In genomic region chr15:72231066-72231846, GRCh38 we compare ENCODE assay signal across 8 cellular contexts. TPM values are rescaled to one million over a fixed set of nuclear protein-coding genes. Genes with fewer than 3 reads are reported as not detected.
A peak's percentile ranks its signal among the peaks of the same experiment; 100 is the strongest.
DNase-seq lines count a peak whose midpoint lies in the region; TF ChIP-seq lines count a peak whose summit lies in the region.

Gene PKM, minus strand, starts transcription at chr15:72231190. Its CDS starts 12,093 bp downstream, at chr15:72219097.

- peaks cover 23% of the 10 kb centered on the region for H3K36me3 Mint-ChIP-seq in HFFc6 (ENCODE audit: low read depth)

- H4K20me1 ChIP-seq in SK-N-SH (ENCODE audit: insufficient read depth), result peaks cover 33% of the 10 kb centered on the region

- CTCF ChIA-PET in SK-N-SH (lab: Yijun Ruan, JAX), result interaction anchor here (1.0 to 3.5 kb wide), 5 partner anchors 10 to 487 kb away, joined by 3 to 23 read pairs (median 4); no protein-coding TSS in a partner anchor

- H3K27ac ChIP-seq in SK-N-SH (ENCODE audit: low read depth in 2 of 2, low read length in 1 of 2) (peak within 1 kb of the TSS; percentile 89 to 96), substantia nigra (ENCODE audit: low read depth, low read length, poor library complexity, severe bottlenecking) (peak within 1 kb of the TSS; percentile 87)

- H3K27me3 Mint-ChIP-seq in HFFc6 (ENCODE audit: insufficient read depth), result peaks cover 9% of the 10 kb centered on the region

- peak within 1 kb of the TSS; percentile 93 for H3K4me2 ChIP-seq in SK-N-SH

- no peaks in the 10 kb centered on the region for H3K27me3 ChIP-seq in SK-N-SH (ENCODE audit: insufficient read depth)

- no peaks in the 10 kb centered on the region for H3K9me2 ChIP-seq in SK-N-SH

- no peak within 1 kb of the TSS; the same call in 1 of the 2 replicates for H2AFZ ChIP-seq in SK-N-SH (ENCODE audit: low read depth)

- TF ChIP-seq CTCF in HFFc6 (IDR thresholded peaks at IDR 0.05) (no peak), SK-N-SH (IDR thresholded peaks at IDR 0.05) (no peak)

- H3F3A ChIP-seq in SK-N-SH (replicated peaks; ENCODE audit: insufficient read depth), result peaks cover 50% of the 10 kb centered on the region

- H3K4me3 Mint-ChIP-seq in HFFc6, result peak within 1 kb of the TSS; percentile 100

- peak within 1 kb of the TSS; percentile 88 to 90 for H3K4me3 ChIP-seq in SK-N-SH (ENCODE audit: low read depth in 2 of 2, low read length in 1 of 2)

- peaks cover 58% of the 10 kb centered on the region for H3K4me1 Mint-ChIP-seq in HFFc6 (ENCODE audit: low read depth)

- H3K79me2 ChIP-seq in SK-N-SH (ENCODE audit: insufficient read depth), result peaks cover 76% of the 10 kb centered on the region

- H3K27ac Mint-ChIP-seq in HFFc6, result peak within 1 kb of the TSS; percentile 98

- POLR2A ChIA-PET in SK-N-SH (lab: Yijun Ruan, JAX), result interaction anchor here (1.0 to 3.3 kb wide), 9 partner anchors 8 to 89 kb away, joined by 3 to 28 read pairs (median 6); partner anchors contain the start of genes CELF6 and GRAMD2A

- H3K4me1 ChIP-seq in SK-N-SH (ENCODE audit: control insufficient read depth in 1 of 2, insufficient read depth in 2 of 2, low read depth in 1 of 2, low read length in 1 of 2), result peaks cover 18 to 35% of the 10 kb centered on the region in 2 experiments; a peak in 3 of 4 replicates

- H3K9me3 Mint-ChIP-seq in HFFc6, result no peaks in the 10 kb centered on the region

- peaks cover 0 to 7% of the 10 kb centered on the region in 2 experiments for H3K36me3 ChIP-seq in SK-N-SH (replicated peaks in 1 of 2; ENCODE audit: control insufficient read depth in 1 of 2, insufficient read depth in 2 of 2, low read length in 1 of 2)

- H3K9me3 ChIP-seq in SK-N-SH, result no peaks in the 10 kb centered on the region

- 0% methylated on average over 41 of the region's 70 CpGs for WGBS in SK-N-SH (ENCODE audit: low lambda C conversion rate)

- DNase-seq in GM03348 (ENCODE audit: low spot score), result peak; percentile 97
- peak; percentile 99 for DNase-seq in HFFc6
- peak; percentile 81 for DNase-seq in NCI-H1092 (lab: John Stamatoyannopoulos, UW)
- DNase-seq in SK-N-SH, result peak; percentile 96
- peak; percentile 97 for DNase-seq in activated naive CD4-positive, alpha-beta T cell treated with anti-CD3 and anti-CD28 coated beads, Interleukin-2, amount 50 U/mL, for 16 hours
- DNase-seq in germinal center (ENCODE audit: low spot score), result peak; percentile 94
- peak; percentile 87 for DNase-seq in non-pigmented ciliary epithelial cell (ENCODE audit: low read depth)
- peak; percentile 44 to 98 (median 80) for DNase-seq in substantia nigra (lab: John Stamatoyannopoulos, UW)

- TF ChIP-seq RAD21 in SK-N-SH (IDR thresholded peaks at IDR 0.05; ENCODE audit: low read length), result no peak

- peak within 1 kb of the TSS; percentile 96 for H3K9ac ChIP-seq in SK-N-SH

- TF ChIP-seq EP300 in SK-N-SH (IDR thresholded peaks at IDR 0.05; ENCODE audit: borderline replicate concordance in 1 of 2, low read depth in 1 of 2, low read length in 1 of 2), result peak; percentile 2 to 56; a peak in 1 of 4 replicates

TF ChIP-seq in SK-N-SH, 30 proteins besides CTCF, POLR2A, EP300 and RAD21 (continues in another document):
- peak; percentile 49; the same call in 1 of the 2 replicates for TF ChIP-seq ELF1 (IDR thresholded peaks at IDR 0.05)
- TF ChIP-seq GABPA (IDR thresholded peaks at IDR 0.05; ENCODE audit: low read depth), result peak; percentile 29; the same call in 1 of the 2 replicates
- TF ChIP-seq TAF1 (IDR thresholded peaks at IDR 0.05; ENCODE audit: borderline replicate concordance, low read depth, low read length), result peak; percentile 99
- peak; percentile 41; the same call in 1 of the 2 replicates for TF ChIP-seq NRF1 (IDR thresholded peaks at IDR 0.05; ENCODE audit: low read depth, low read length)
- TF ChIP-seq, protein P1, sequence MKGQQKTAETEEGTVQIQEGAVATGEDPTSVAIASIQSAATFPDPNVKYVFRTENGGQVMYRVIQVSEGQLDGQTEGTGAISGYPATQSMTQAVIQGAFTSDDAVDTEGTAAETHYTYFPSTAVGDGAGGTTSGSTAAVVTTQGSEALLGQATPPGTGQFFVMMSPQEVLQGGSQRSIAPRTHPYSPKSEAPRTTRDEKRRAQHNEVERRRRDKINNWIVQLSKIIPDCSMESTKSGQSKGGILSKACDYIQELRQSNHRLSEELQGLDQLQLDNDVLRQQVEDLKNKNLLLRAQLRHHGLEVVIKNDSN (IDR thresholded peaks at IDR 0.05; ENCODE audit: borderline replicate concordance, low read depth), result peak; percentile 12; the same call in 1 of the 2 replicates
- no peak for TF ChIP-seq IRF3 (IDR thresholded peaks at IDR 0.05; ENCODE audit: low read depth, low read length)
- no peak for TF ChIP-seq YY1 (IDR thresholded peaks at IDR 0.05; ENCODE audit: low read depth)
- TF ChIP-seq NFIC (IDR thresholded peaks at IDR 0.05; ENCODE audit: borderline replicate concordance), result peak; percentile 72; the same call in 1 of the 2 replicates
- TF ChIP-seq, protein P2, sequence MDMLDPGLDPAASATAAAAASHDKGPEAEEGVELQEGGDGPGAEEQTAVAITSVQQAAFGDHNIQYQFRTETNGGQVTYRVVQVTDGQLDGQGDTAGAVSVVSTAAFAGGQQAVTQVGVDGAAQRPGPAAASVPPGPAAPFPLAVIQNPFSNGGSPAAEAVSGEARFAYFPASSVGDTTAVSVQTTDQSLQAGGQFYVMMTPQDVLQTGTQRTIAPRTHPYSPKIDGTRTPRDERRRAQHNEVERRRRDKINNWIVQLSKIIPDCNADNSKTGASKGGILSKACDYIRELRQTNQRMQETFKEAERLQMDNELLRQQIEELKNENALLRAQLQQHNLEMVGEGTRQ (IDR thresholded peaks at IDR 0.05; ENCODE audit: borderline replicate concordance, low read depth, low read length), result no peak
- peak; percentile 88 for TF ChIP-seq PBX3 (IDR thresholded peaks at IDR 0.05)
- no peak; the same call in 1 of the 2 replicates for TF ChIP-seq GATA2 (CRISPR knock-in tag; IDR thresholded peaks at IDR 0.05)
- 0 out of 2 replicates have a peak, but pooled peaks have one; percentile 10 for TF ChIP-seq RCOR1 (IDR thresholded peaks at IDR 0.05; ENCODE audit: low read length)
- TF ChIP-seq MEF2A (IDR thresholded peaks at IDR 0.05; ENCODE audit: borderline replicate concordance, low read depth), result peak; percentile 8; the same call in 1 of the 2 replicates
- peak; percentile 68 for TF ChIP-seq TCF12 (IDR thresholded peaks at IDR 0.05)
- TF ChIP-seq MAX (IDR thresholded peaks at IDR 0.05; ENCODE audit: low read depth), result peak; percentile 66
- TF ChIP-seq CHD2 (IDR thresholded peaks at IDR 0.05; ENCODE audit: low read length, partially characterized antibody), result peak; percentile 96
- TF ChIP-seq ZBTB33 (IDR thresholded peaks at IDR 0.05; ENCODE audit: borderline replicate concordance, low read depth), result no peak; the same call in 1 of the 2 replicates
- no peak for TF ChIP-seq FOSL2 (IDR thresholded peaks at IDR 0.05; ENCODE audit: borderline replicate concordance, low read depth)
- peak; percentile 96; the same call in 1 of the 2 replicates for TF ChIP-seq SIN3A (IDR thresholded peaks at IDR 0.05; ENCODE audit: borderline replicate concordance, low read depth, low read length)
- 0 out of 2 replicates have a peak, but pooled peaks have one; percentile 0 for TF ChIP-seq JUND (IDR thresholded peaks at IDR 0.05)
- no peak for TF ChIP-seq SMC3 (IDR thresholded peaks at IDR 0.05; ENCODE audit: low read depth, low read length)
- TF ChIP-seq RXRA (IDR thresholded peaks at IDR 0.05; ENCODE audit: borderline replicate concordance, low read depth), result peak; percentile 17; the same call in 1 of the 2 replicates
- no peak for TF ChIP-seq EZH2phosphoT487 (IDR thresholded peaks at IDR 0.05; ENCODE audit: borderline replicate concordance, low read depth)

RNA-seq across cellular contexts. Expression of gene PKM, which starts in this region (rescaled TPM):
- 1,000 to 10,000 TPM; 2,533 to 2,832 (median 2,656) TPM for total RNA-seq in HFFc6 (2021; fragmentation: NEBNext Ultra II Directional; extraction: Animal tissue kit (Norgen Biotek cat#: 25700))
- 1,453 and 1,539 TPM in 2 replicates for polyA plus RNA-seq in SK-N-SH (2012; rRNA removed)
- 1,382 and 1,692 TPM in 2 replicates for polyA plus RNA-seq in SK-N-SH (2012; cell fraction: cytosol; rRNA removed)
- polyA plus RNA-seq in SK-N-SH (2012; cell fraction: nucleus; rRNA removed), result 1,500 and 1,629 TPM in 2 replicates

Comparison
In these comparisons a context has a peak if more than half of its experiments do, and no peak if none do; other contexts are left out.
1. Peak in every context shown above with its lines: DNase-seq, H3K4me3 ChIP-seq and H3K27ac ChIP-seq.